In genomic region chr1:183025782-183026774, GRCh38 we compare ENCODE assay signal across 9 cellular contexts. TPM values are rescaled to one million over a fixed set of nuclear protein-coding genes. Genes with fewer than 3 reads are reported as not detected.
A peak's percentile ranks its signal among the peaks of the same experiment; 100 is the strongest.
DNase-seq lines count a peak whose midpoint lies in the region; ATAC-seq and TF ChIP-seq lines count a peak whose summit lies in the region.
"Had no signal": no experiment of that assay in that cellular context is flagged by ENCODE, and none has a peak within 500 bp of the region (broad histone marks: within the 10 kb centered on the region; RNA-seq: fewer than 3 reads in every experiment).

No MANE protein-coding gene starts in this region.

- H3K4me1 ChIP-seq in OCI-LY1 (ENCODE audit: insufficient read depth, low read length, severe bottlenecking) (peaks cover 61% of the 10 kb centered on the region), stomach (peaks cover 18 to 80% (median 56%) of the 10 kb centered on the region in 4 donors)

- peaks cover 0 to 9% (median 0%) of the 10 kb centered on the region in 6 donors for H3K9me3 Mint-ChIP-seq in immature natural killer cell

- H4K20me1 ChIP-seq in OCI-LY1 (ENCODE audit: insufficient read depth, low read length), result no peaks in the 10 kb centered on the region

- no peak for TF ChIP-seq POLR2A in stomach (IDR thresholded peaks at IDR 0.05)

- peaks cover 13 to 33% (median 19%) of the 10 kb centered on the region in 3 donors for H3K27me3 Mint-ChIP-seq in immature natural killer cell (ENCODE audit: low read depth in 3 of 3)

- H3K27me3 ChIP-seq in OCI-LY1 (ENCODE audit: insufficient read depth, low read length) (no peaks in the 10 kb centered on the region), stomach (peaks cover 0 to 8% (median 0%) of the 10 kb centered on the region in 3 donors), H7 (ENCODE audit: control insufficient read depth, insufficient read depth, low read length) (no peaks in the 10 kb centered on the region)

- WGBS in stomach, 5 donors, result 30 to 47% (median 43%) methylated on average over 4 of the region's 4 CpGs

- H3K4me3 ChIP-seq in OCI-LY1 (ENCODE audit: low read depth, low read length, poor library complexity, severe bottlenecking) (peak overlapping the region; percentile 70), fibroblast of pulmonary artery (replicated peaks; ENCODE audit: low read depth, low read length) (peak overlapping the region; percentile 82), stomach (peak overlapping the region; percentile 69 to 87 (median 80)), H7 (ENCODE audit: insufficient read depth, low read depth, low read length) (no peak overlapping the region)

- peaks cover 13 to 20% of the 10 kb centered on the region in 2 donors for H3K4me1 Mint-ChIP-seq in immature natural killer cell

- H3K27ac ChIP-seq in OCI-LY1 (ENCODE audit: low read depth, low read length, poor library complexity, severe bottlenecking), result no peak overlapping the region
- H3K27ac ChIP-seq in stomach, result peak overlapping the region in 4 of 5 donors; percentile 99 to 100 (median 99)

- H3K36me3 Mint-ChIP-seq in immature natural killer cell, result no peaks in the 10 kb centered on the region

- ATAC-seq in GM18909 (IDR thresholded peaks at IDR 0.05; ENCODE audit: poor library complexity, unreplicated experiment), result no peak

- no peak overlapping the region for H2AFZ ChIP-seq in OCI-LY1 (ENCODE audit: low read length)

- no peak for TF ChIP-seq EP300 in stomach (IDR thresholded peaks at IDR 0.05)

- H3K79me2 ChIP-seq in OCI-LY1 (ENCODE audit: insufficient read depth, low read length), result peaks cover 19% of the 10 kb centered on the region; the same call in 1 of the 2 replicates

- peak; percentile 48 for DNase-seq in GM20000 (ENCODE audit: low spot score)
- DNase-seq in fibroblast of pulmonary artery (ENCODE audit: low read depth), result no peak
- DNase-seq in stomach, result no peak
- no peak for DNase-seq in cerebellar cortex (ENCODE audit: low spot score)
- DNase-seq in immature natural killer cell, result no peak
- no peak for DNase-seq in H7
- DNase-seq: T1000 had no signal

- TF ChIP-seq CTCF in GM20000 (IDR thresholded peaks at IDR 0.05; ENCODE audit: extremely low read depth, missing control alignments), result no peak
- no peak for TF ChIP-seq CTCF in OCI-LY1 (IDR thresholded peaks at IDR 0.05; ENCODE audit: low read length)
- no peak for TF ChIP-seq CTCF in fibroblast of pulmonary artery (IDR thresholded peaks at IDR 0.05; ENCODE audit: low read length, missing control alignments)
- TF ChIP-seq CTCF in stomach (IDR thresholded peaks at IDR 0.05), result no peak

- no peak overlapping the region for H3K4me3 Mint-ChIP-seq in immature natural killer cell

- H3F3A ChIP-seq in OCI-LY1 (ENCODE audit: insufficient read depth, low read length), result no peaks in the 10 kb centered on the region

- peak overlapping the region; percentile 57; the same call in 1 of the 2 replicates for H3K9ac ChIP-seq in OCI-LY1 (ENCODE audit: low read length)

- peak overlapping the region; percentile 75 for H3K4me2 ChIP-seq in OCI-LY1 (ENCODE audit: low read length)

- intact Hi-C loops in stomach (cut with DNase I; ENCODE audit: low total_unique reads), result no loop called here

- H3K9me3 ChIP-seq in OCI-LY1 (ENCODE audit: low read length) (no peaks in the 10 kb centered on the region), stomach (no peaks in the 10 kb centered on the region)

- H3K9me2 ChIP-seq in OCI-LY1 (ENCODE audit: low read depth, low read length), result no peaks in the 10 kb centered on the region

- H3K36me3 ChIP-seq in OCI-LY1 (ENCODE audit: insufficient read depth, low read length) (peaks cover 46% of the 10 kb centered on the region), stomach (no peaks in the 10 kb centered on the region), H7 (replicated peaks; ENCODE audit: control insufficient read depth, insufficient read depth, low read length) (no peaks in the 10 kb centered on the region)

- H3K27ac Mint-ChIP-seq in immature natural killer cell, result no peak overlapping the region

RNA-seq across cellular contexts. Expression of gene LAMC1, which starts 2.9 kb away (rescaled TPM):
- total RNA-seq in stomach, result 100 to 1,000 TPM; 110 to 355 (median 208) TPM
- polyA plus RNA-seq in stomach, result 10 to 100 TPM; 11.7 to 16.4 (median 12.5) TPM
- polyA plus RNA-seq in immature natural killer cell, result under 1 TPM in 1 of 3 donors, not detected in 2; 0.19 TPM
- total RNA-seq in H7 (2014; rRNA removed; shearing (Covaris generic)), result 116 and 163 TPM in 2 replicates
